In genomic region chr9:38108326-38108725, GRCh38 we compare ENCODE assay signal across 18 cellular contexts.
"Had no signal": no experiment of that assay in that cellular context is flagged by ENCODE, and none has a peak within 500 bp of the region (broad histone marks: within the 10 kb centered on the region; RNA-seq: fewer than 3 reads in every experiment).

No MANE protein-coding gene starts in this region.

- H3K4me3 ChIP-seq: dorsolateral prefrontal cortex, mucosa of descending colon, prostate gland, sigmoid colon, transverse colon had no signal

- H3K4me1 Mint-ChIP-seq: naive thymus-derived CD8-positive, alpha-beta T cell; stimulated activated naive B cell treated with anti-CD40 and anti-IgM and Interleukin-4, amounts not matched to agents 10 μg/mL and 1 μg/mL and 100 μg/mL, for 72 hours had no signal

- DNase-seq: activated effector memory CD4-positive, alpha-beta T cell treated with anti-CD3 and anti-CD28 coated beads, Interleukin-2, amount 50 U/mL, for 16 hours; activated T-cell treated with anti-CD3 and anti-CD28 coated beads, Interleukin-2, amount 50 U/mL, for 4 hours; amniotic stem cell; hypothalamus; left cardiac atrium; mammary epithelial cell; mucosa of descending colon; naive thymus-derived CD8-positive, alpha-beta T cell; sigmoid colon; stimulated activated CD4-positive, alpha-beta T cell treated with anti-CD3 and anti-CD28 coated beads, Interleukin-2, amount 100 ng/mL, for 24 hours; stimulated activated naive B cell treated with anti-CD40 and anti-IgM and Interleukin-4, amounts not matched to agents 10 μg/mL and 1 μg/mL and 100 μg/mL, for 72 hours; transverse colon had no signal

- H3K9me3 ChIP-seq: mucosa of descending colon, prostate gland, sigmoid colon, transverse colon had no signal

- H3K4me3 Mint-ChIP-seq: activated T-cell treated with anti-CD3 and anti-CD28 coated beads, Interleukin-2, amount 50 U/mL, for 4 hours; brain; naive thymus-derived CD8-positive, alpha-beta T cell; stimulated activated naive B cell treated with anti-CD40 and anti-IgM and Interleukin-4, amounts not matched to agents 10 μg/mL and 1 μg/mL and 100 μg/mL, for 72 hours had no signal

- H3K27me3 ChIP-seq: dorsolateral prefrontal cortex, sigmoid colon, transverse colon had no signal

- H3K36me3 Mint-ChIP-seq: activated naive CD4-positive, alpha-beta T cell treated with anti-CD3 and anti-CD28 coated beads, Interleukin-2, amount 50 U/mL, for 72 hours; brain; naive thymus-derived CD8-positive, alpha-beta T cell; stimulated activated naive B cell treated with anti-CD40 and anti-IgM and Interleukin-4, amounts not matched to agents 10 μg/mL and 1 μg/mL and 100 μg/mL, for 72 hours had no signal

- H3K36me3 ChIP-seq: prostate gland, sigmoid colon, transverse colon had no signal

- H3K27ac ChIP-seq: dorsolateral prefrontal cortex, prostate gland, sigmoid colon, transverse colon had no signal

- H3K4me1 ChIP-seq: prostate gland, sigmoid colon, transverse colon had no signal

- H3K9me3 Mint-ChIP-seq: activated naive CD4-positive, alpha-beta T cell treated with anti-CD3 and anti-CD28 coated beads, Interleukin-2, amount 50 U/mL, for 72 hours; activated T-cell treated with anti-CD3 and anti-CD28 coated beads, Interleukin-2, amount 50 U/mL, for 4 hours had no signal

- H3K27ac Mint-ChIP-seq: activated naive CD4-positive, alpha-beta T cell treated with anti-CD3 and anti-CD28 coated beads, Interleukin-2, amount 50 U/mL, for 72 hours; naive thymus-derived CD8-positive, alpha-beta T cell; stimulated activated naive B cell treated with anti-CD40 and anti-IgM and Interleukin-4, amounts not matched to agents 10 μg/mL and 1 μg/mL and 100 μg/mL, for 72 hours had no signal

- ATAC-seq: activated CD4-positive, CD25-positive, alpha-beta regulatory T cell treated with anti-CD3 and anti-CD28 coated beads, Interleukin-2, amount 50 U/mL, for 24 hours; activated naive CD4-positive, alpha-beta T cell treated with anti-CD3 and anti-CD28 coated beads, Interleukin-2, amount 50 U/mL, for 72 hours; activated T-cell treated with anti-CD3 and anti-CD28 coated beads, Interleukin-2, amount 50 U/mL, for 4 hours; esophagus mucosa; mucosa of descending colon; naive thymus-derived CD8-positive, alpha-beta T cell; stimulated activated naive B cell treated with anti-CD40 and anti-IgM and Interleukin-4, amounts not matched to agents 10 μg/mL and 1 μg/mL and 100 μg/mL, for 72 hours had no signal
